2 cellular contexts compared by ENCODE assay signal in the genomic region with DNA sequence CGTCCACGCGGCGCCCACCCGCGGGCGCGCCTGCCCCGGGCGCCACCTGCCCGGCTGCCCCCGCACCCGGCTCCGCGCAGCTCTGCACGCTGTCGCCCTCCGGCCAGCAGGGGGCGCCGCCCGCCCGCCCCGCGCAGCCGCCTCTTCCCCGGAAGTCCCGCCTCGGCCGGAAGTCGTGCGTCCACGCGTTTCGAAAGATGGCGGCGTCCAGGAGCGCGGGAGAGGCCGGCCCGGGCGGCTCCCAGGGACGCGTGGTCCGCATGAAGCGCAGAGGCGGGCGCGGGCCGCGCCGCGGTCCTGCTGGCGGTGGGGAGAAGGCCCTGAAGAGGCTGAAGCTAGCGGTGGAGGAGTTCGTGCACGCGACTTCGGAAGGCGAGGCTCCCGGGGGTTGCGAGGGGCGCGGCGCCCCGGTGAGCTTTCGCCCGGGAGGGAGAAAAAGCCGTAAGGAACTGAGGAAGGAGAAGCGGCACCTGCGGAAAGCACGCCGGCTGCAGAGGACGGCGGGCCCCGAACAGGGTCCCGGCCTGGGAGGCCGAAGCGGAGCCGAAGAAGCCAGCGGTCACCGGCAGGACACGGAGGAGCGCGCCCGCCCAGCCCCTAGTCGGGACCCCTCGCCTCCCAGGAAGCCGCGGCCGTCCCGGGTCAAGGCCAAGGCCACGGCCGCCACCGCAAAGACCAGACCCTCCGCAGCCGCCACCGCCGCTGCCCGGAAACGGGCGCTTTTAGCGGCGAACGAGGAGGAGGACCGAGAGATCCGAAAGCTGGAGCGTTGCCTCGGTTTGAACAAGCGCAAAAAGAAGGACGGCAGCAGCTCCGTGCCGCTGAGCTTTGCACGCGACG.
A peak's percentile ranks its signal among the peaks of the same experiment; 100 is the strongest.
TF ChIP-seq lines count a peak whose summit lies in the region.

A gene with protein sequence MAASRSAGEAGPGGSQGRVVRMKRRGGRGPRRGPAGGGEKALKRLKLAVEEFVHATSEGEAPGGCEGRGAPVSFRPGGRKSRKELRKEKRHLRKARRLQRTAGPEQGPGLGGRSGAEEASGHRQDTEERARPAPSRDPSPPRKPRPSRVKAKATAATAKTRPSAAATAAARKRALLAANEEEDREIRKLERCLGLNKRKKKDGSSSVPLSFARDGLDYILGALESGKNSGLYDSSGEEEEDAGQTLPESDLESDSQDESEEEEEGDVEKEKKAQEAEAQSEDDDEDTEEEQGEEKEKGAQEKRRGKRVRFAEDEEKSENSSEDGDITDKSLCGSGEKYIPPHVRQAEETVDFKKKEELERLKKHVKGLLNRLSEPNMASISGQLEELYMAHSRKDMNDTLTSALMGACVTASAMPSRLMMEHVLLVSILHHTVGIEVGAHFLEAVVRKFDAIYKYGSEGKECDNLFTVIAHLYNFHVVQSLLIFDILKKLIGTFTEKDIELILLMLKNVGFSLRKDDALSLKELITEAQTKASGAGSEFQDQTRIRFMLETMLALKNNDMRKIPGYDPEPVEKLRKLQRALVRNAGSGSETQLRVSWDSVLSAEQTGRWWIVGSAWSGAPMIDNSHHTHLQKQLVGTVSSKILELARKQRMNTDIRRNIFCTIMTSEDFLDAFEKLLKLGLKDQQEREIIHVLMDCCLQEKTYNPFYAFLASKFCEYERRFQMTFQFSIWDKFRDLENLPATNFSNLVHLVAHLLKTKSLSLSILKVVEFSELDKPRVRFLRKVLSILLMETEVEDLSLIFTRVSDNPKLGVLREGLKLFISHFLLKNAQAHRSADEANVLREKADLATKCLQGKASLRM (plus strand): TSS at position 172 of the 840 bp plus-strand sequence. CDS start 26 bp downstream, at position 198.

TF ChIP-seq in HCT116, 20 proteins besides CTCF, POLR2A, EP300 and RAD21 (continued from another document):
- TF ChIP-seq, protein P1, sequence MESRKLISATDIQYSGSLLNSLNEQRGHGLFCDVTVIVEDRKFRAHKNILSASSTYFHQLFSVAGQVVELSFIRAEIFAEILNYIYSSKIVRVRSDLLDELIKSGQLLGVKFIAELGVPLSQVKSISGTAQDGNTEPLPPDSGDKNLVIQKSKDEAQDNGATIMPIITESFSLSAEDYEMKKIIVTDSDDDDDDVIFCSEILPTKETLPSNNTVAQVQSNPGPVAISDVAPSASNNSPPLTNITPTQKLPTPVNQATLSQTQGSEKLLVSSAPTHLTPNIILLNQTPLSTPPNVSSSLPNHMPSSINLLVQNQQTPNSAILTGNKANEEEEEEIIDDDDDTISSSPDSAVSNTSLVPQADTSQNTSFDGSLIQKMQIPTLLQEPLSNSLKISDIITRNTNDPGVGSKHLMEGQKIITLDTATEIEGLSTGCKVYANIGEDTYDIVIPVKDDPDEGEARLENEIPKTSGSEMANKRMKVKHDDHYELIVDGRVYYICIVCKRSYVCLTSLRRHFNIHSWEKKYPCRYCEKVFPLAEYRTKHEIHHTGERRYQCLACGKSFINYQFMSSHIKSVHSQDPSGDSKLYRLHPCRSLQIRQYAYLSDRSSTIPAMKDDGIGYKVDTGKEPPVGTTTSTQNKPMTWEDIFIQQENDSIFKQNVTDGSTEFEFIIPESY (IDR thresholded peaks at IDR 0.05; ENCODE audit: extremely low read depth, insufficient replicate concordance, low read length): no peak
- TF ChIP-seq ZFX (IDR thresholded peaks at IDR 0.05) (peak; percentile 73), TCF7L2 (IDR thresholded peaks at IDR 0.05; ENCODE audit: borderline replicate concordance, extremely low read depth, insufficient read depth, insufficient read length) (no peak), ZNF274 (IDR thresholded peaks at IDR 0.05; ENCODE audit: low read depth, low read length) (no peak), CBX3 (IDR thresholded peaks at IDR 0.05; ENCODE audit: low read depth) (0 out of 2 replicates have a peak, but pooled peaks have one; percentile 72), EGR1 (IDR thresholded peaks at IDR 0.05; ENCODE audit: low read depth) (peak; percentile 75), JUND (IDR thresholded peaks at IDR 0.05) (no peak), POLR2AphosphoS5 (IDR thresholded peaks at IDR 0.05; ENCODE audit: low read depth, low read length) (peak; percentile 89), SRF (IDR thresholded peaks at IDR 0.05; ENCODE audit: low read depth) (no peak; the same call in 1 of the 2 replicates), ELF1 (IDR thresholded peaks at IDR 0.05; ENCODE audit: borderline replicate concordance, low read depth) (no peak), EZH2phosphoT487 (IDR thresholded peaks at IDR 0.05; ENCODE audit: borderline replicate concordance) (no peak), SIN3A (IDR thresholded peaks at IDR 0.05; ENCODE audit: low read depth) (peak; percentile 89), YY1 (IDR thresholded peaks at IDR 0.05; ENCODE audit: extremely low read depth, insufficient replicate concordance, low read depth, low read length) (peak; percentile 99), CEBPB (IDR thresholded peaks at IDR 0.05; ENCODE audit: low read depth) (no peak), FOSL1 (IDR thresholded peaks at IDR 0.05; ENCODE audit: low read depth) (no peak), SP1 (IDR thresholded peaks at IDR 0.05; ENCODE audit: low read depth) (no peak)
- TF ChIP-seq, protein P2, sequence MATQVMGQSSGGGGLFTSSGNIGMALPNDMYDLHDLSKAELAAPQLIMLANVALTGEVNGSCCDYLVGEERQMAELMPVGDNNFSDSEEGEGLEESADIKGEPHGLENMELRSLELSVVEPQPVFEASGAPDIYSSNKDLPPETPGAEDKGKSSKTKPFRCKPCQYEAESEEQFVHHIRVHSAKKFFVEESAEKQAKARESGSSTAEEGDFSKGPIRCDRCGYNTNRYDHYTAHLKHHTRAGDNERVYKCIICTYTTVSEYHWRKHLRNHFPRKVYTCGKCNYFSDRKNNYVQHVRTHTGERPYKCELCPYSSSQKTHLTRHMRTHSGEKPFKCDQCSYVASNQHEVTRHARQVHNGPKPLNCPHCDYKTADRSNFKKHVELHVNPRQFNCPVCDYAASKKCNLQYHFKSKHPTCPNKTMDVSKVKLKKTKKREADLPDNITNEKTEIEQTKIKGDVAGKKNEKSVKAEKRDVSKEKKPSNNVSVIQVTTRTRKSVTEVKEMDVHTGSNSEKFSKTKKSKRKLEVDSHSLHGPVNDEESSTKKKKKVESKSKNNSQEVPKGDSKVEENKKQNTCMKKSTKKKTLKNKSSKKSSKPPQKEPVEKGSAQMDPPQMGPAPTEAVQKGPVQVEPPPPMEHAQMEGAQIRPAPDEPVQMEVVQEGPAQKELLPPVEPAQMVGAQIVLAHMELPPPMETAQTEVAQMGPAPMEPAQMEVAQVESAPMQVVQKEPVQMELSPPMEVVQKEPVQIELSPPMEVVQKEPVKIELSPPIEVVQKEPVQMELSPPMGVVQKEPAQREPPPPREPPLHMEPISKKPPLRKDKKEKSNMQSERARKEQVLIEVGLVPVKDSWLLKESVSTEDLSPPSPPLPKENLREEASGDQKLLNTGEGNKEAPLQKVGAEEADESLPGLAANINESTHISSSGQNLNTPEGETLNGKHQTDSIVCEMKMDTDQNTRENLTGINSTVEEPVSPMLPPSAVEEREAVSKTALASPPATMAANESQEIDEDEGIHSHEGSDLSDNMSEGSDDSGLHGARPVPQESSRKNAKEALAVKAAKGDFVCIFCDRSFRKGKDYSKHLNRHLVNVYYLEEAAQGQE (IDR thresholded peaks at IDR 0.05; ENCODE audit: low read depth): no peak
- TF ChIP-seq, protein P3, sequence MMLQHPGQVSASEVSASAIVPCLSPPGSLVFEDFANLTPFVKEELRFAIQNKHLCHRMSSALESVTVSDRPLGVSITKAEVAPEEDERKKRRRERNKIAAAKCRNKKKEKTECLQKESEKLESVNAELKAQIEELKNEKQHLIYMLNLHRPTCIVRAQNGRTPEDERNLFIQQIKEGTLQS (IDR thresholded peaks at IDR 0.05): no peak
- TF ChIP-seq, protein P4, sequence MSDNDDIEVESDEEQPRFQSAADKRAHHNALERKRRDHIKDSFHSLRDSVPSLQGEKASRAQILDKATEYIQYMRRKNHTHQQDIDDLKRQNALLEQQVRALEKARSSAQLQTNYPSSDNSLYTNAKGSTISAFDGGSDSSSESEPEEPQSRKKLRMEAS (IDR thresholded peaks at IDR 0.05): peak; percentile 97
TF ChIP-seq in HCT116: peak in this region for 7.

TF ChIP-seq in SK-N-SH treated with all-trans-retinoic acid at 6 μM for 48 hours, 23 proteins besides CTCF, POLR2A, EP300 and RAD21 (continued from another document):
- TF ChIP-seq ZNF565 (CRISPR knock-in tag; conservative IDR thresholded peaks at IDR 0.05; ENCODE audit: low read depth) (no peak), ZFP30 (CRISPR knock-in tag; IDR thresholded peaks at IDR 0.05) (no peak), ESRRG (CRISPR knock-in tag; IDR thresholded peaks at IDR 0.05) (no peak), ZNF70 (CRISPR knock-in tag; IDR thresholded peaks at IDR 0.05) (no peak), BACH2 (CRISPR knock-in tag; IDR thresholded peaks at IDR 0.05; ENCODE audit: borderline replicate concordance) (no peak), OSR1 (CRISPR knock-in tag; IDR thresholded peaks at IDR 0.05) (no peak), RARB (CRISPR knock-in tag; IDR thresholded peaks at IDR 0.05) (no peak), GLIS3 (CRISPR knock-in tag; IDR thresholded peaks at IDR 0.05) (no peak), ZNF8 (CRISPR knock-in tag; IDR thresholded peaks at IDR 0.05) (no peak)
- TF ChIP-seq, protein P5, sequence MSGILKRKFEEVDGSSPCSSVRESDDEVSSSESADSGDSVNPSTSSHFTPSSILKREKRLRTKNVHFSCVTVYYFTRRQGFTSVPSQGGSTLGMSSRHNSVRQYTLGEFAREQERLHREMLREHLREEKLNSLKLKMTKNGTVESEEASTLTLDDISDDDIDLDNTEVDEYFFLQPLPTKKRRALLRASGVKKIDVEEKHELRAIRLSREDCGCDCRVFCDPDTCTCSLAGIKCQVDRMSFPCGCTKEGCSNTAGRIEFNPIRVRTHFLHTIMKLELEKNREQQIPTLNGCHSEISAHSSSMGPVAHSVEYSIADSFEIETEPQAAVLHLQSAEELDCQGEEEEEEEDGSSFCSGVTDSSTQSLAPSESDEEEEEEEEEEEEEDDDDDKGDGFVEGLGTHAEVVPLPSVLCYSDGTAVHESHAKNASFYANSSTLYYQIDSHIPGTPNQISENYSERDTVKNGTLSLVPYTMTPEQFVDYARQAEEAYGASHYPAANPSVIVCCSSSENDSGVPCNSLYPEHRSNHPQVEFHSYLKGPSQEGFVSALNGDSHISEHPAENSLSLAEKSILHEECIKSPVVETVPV (CRISPR knock-in tag; IDR thresholded peaks at IDR 0.05): no peak
- TF ChIP-seq, protein P6, sequence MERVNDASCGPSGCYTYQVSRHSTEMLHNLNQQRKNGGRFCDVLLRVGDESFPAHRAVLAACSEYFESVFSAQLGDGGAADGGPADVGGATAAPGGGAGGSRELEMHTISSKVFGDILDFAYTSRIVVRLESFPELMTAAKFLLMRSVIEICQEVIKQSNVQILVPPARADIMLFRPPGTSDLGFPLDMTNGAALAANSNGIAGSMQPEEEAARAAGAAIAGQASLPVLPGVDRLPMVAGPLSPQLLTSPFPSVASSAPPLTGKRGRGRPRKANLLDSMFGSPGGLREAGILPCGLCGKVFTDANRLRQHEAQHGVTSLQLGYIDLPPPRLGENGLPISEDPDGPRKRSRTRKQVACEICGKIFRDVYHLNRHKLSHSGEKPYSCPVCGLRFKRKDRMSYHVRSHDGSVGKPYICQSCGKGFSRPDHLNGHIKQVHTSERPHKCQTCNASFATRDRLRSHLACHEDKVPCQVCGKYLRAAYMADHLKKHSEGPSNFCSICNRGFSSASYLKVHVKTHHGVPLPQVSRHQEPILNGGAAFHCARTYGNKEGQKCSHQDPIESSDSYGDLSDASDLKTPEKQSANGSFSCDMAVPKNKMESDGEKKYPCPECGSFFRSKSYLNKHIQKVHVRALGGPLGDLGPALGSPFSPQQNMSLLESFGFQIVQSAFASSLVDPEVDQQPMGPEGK (CRISPR knock-in tag; IDR thresholded peaks at IDR 0.05; ENCODE audit: borderline replicate concordance): no peak
- TF ChIP-seq, protein P7, sequence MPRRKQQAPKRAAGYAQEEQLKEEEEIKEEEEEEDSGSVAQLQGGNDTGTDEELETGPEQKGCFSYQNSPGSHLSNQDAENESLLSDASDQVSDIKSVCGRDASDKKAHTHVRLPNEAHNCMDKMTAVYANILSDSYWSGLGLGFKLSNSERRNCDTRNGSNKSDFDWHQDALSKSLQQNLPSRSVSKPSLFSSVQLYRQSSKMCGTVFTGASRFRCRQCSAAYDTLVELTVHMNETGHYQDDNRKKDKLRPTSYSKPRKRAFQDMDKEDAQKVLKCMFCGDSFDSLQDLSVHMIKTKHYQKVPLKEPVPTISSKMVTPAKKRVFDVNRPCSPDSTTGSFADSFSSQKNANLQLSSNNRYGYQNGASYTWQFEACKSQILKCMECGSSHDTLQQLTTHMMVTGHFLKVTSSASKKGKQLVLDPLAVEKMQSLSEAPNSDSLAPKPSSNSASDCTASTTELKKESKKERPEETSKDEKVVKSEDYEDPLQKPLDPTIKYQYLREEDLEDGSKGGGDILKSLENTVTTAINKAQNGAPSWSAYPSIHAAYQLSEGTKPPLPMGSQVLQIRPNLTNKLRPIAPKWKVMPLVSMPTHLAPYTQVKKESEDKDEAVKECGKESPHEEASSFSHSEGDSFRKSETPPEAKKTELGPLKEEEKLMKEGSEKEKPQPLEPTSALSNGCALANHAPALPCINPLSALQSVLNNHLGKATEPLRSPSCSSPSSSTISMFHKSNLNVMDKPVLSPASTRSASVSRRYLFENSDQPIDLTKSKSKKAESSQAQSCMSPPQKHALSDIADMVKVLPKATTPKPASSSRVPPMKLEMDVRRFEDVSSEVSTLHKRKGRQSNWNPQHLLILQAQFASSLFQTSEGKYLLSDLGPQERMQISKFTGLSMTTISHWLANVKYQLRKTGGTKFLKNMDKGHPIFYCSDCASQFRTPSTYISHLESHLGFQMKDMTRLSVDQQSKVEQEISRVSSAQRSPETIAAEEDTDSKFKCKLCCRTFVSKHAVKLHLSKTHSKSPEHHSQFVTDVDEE (CRISPR knock-in tag; IDR thresholded peaks at IDR 0.05): 0 out of 2 replicates have a peak, but pooled peaks have one; percentile 34
